In the genomic region with DNA sequence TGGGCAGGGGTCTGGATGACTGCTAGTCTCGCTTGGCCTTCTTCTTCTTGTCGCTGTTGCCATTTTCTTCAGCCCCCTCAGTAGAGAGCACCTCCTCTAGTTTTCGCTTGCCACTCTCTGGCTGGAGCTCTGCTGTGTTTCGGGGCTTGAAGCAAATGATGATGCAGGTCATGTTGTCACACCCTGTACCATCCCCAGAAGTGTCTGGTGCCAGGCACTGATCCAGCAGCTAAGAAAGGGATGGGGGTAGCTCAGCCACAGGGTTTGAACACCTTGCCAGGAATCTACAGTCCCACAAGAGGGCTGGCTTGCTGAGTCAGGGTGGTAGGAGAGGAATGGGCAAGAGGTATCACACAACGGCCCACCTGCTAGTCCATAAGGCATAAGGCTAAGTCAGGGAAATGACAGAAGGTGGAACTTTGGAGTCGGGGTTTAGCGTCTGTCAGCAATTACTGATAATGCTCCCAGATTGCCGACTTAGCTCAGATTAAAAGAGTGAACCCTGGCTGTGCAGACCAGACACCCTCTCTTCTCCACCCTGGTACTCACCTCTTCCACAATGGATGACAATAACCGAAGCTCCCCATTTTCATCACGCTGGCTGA, we compare ENCODE assay signal across 1 cellular context.
TF ChIP-seq lines count a peak whose summit lies in the region.

No MANE protein-coding gene starts in this region.

TF ChIP-seq in K562, 482 proteins besides CTCF, POLR2A, EP300 and RAD21:
- TF ChIP-seq ZNF316 (IDR thresholded peaks at IDR 0.05) (peak; percentile 56), ZC3H4 (CRISPR knock-in tag; IDR thresholded peaks at IDR 0.05; ENCODE audit: borderline replicate concordance) (0 out of 2 replicates have a peak, but pooled peaks have one; percentile 59), ASH1L (IDR thresholded peaks at IDR 0.05; ENCODE audit: borderline replicate concordance, low read depth, partially characterized antibody) (no peak), CEBPB (tag; IDR thresholded peaks at IDR 0.05) (no peak), C11orf30 (IDR thresholded peaks at IDR 0.05; ENCODE audit: low read depth) (peak; percentile 21; the same call in 1 of the 2 replicates), MAFG (tag; conservative IDR thresholded peaks at IDR 0.05) (0 out of 2 replicates have a peak, but pooled peaks have one; percentile 8)
TF ChIP-seq in K562: peak in this region for 4.
